In the genomic region with DNA sequence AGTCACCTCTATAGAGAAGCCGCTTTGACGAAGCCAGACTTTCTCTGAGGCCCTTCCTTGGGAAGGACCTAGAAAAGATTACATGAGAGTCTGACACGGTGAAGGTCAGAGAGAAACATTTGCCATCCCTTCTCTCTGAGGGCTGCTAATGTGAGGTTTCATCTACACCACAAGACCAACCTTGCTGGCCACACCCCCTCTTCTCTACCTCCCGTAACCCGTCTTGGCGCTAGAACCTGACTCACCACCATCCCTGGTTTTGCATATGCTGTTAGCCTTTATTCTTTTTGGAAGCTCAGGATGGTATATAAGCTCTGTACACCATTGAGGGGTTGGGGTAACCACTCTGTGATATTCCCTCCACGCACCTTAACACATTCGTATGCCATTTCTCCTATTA, we compare ENCODE assay signal across 26 cellular contexts.
"Had no signal": no experiment of that assay in that cellular context is flagged by ENCODE, and none has a peak within 500 bp of the region (broad histone marks: within the 10 kb centered on the region; RNA-seq: fewer than 3 reads in every experiment).

No MANE protein-coding gene starts in this region.

- H3K27ac ChIP-seq: stomach, suprapubic skin, testis, thoracic aorta, thyroid gland, tibial artery, tibial nerve, transverse colon, upper lobe of left lung, upper lobe of right lung, uterus, vagina had no signal

- H3K9me3 ChIP-seq: suprapubic skin, testis, thyroid gland, uterus, vagina had no signal

- H3K27me3 ChIP-seq: testis, thyroid gland, transverse colon, upper lobe of left lung, uterus, vagina had no signal

- H3K36me3 ChIP-seq: stomach, suprapubic skin, thoracic aorta, thyroid gland, tibial artery, tibial nerve, transverse colon, upper lobe of left lung, upper lobe of right lung, uterus, vagina had no signal

- DNase-seq: stimulated activated CD4-positive, alpha-beta T cell treated with anti-CD3 and anti-CD28 coated beads, Interleukin-2, amount 100 ng/mL, for 48 hours; stimulated activated CD4-positive, alpha-beta T cell treated with anti-CD3 and anti-CD28 coated beads, Interleukin-4, amount 100 ng/mL, for 1 hour; stimulated activated CD4-positive, alpha-beta T cell treated with anti-CD3 and anti-CD28 coated beads, Interleukin-4, amount 100 ng/mL, for 24 hours; stimulated activated CD4-positive, alpha-beta T cell treated with anti-CD3 and anti-CD28 coated beads, Interleukin-4, amount 100 ng/mL, for 4 hours; stimulated activated CD8-positive, alpha-beta memory T cell treated with anti-CD3 and anti-CD28 coated beads, Interleukin-4, amount 100 ng/mL, for 48 hours; stimulated activated naive B cell treated with anti-CD40 and anti-IgM and Interleukin-4, amounts not matched to agents 10 μg/mL and 1 μg/mL and 100 μg/mL, for 72 hours; stimulated activated naive CD4-positive, alpha-beta T cell; stimulated activated naive CD4-positive, alpha-beta T cell treated with Interleukin-2 at 50 U/mL for 16 hours; stimulated activated naive CD8-positive, alpha-beta T cell treated with anti-CD3 and anti-CD28 coated beads, Interleukin-15, amount 100 ng/mL, for 72 hours; stimulated activated naive CD8-positive, alpha-beta T cell treated with anti-CD3 and anti-CD28 coated beads, Interleukin-15, Interleukin-2, amounts not matched to agents 100 U/mL and 50 U/mL, for 24 hours; stomach; substantia nigra; testis; thyroid gland; tibial artery; transverse colon; trophoblast cell; upper lobe of left lung; upper lobe of right lung; uterus had no signal

- ATAC-seq: stimulated activated effector memory CD8-positive, alpha-beta T cell treated with anti-CD3 and anti-CD28 coated beads, Interleukin-12 subunit alpha, Interleukin-12 subunit beta, amount 100 ng/mL, for 72 hours; stimulated activated memory B cell treated with anti-CD40 and anti-IgM and Interleukin-4, amounts not matched to agents 10 μg/mL and 1 μg/mL and 100 μg/mL, for 72 hours; stimulated activated naive B cell treated with anti-CD40 and anti-IgM and Interleukin-4, amounts not matched to agents 10 μg/mL and 1 μg/mL and 100 μg/mL, for 72 hours; stimulated activated naive CD8-positive, alpha-beta T cell treated with anti-CD3 and anti-CD28 coated beads, Interleukin-15, amount 100 ng/mL, for 72 hours; stimulated activated naive CD8-positive, alpha-beta T cell treated with anti-CD3 and anti-CD28 coated beads, Interleukin-15, Interleukin-2, amounts not matched to agents 100 U/mL and 50 U/mL, for 24 hours; upper lobe of right lung had no signal

- H3K4me3 ChIP-seq: stomach, suprapubic skin, testis, thoracic aorta, thyroid gland, tibial artery, tibial nerve, transverse colon, upper lobe of left lung, upper lobe of right lung, uterus, vagina had no signal

- H3K4me1 ChIP-seq: stomach, suprapubic skin, testis, thyroid gland, tibial artery, tibial nerve, transverse colon, upper lobe of left lung, upper lobe of right lung, uterus, vagina had no signal
